Comparison of ENCODE assay signal across 23 cellular contexts in the genomic region with DNA sequence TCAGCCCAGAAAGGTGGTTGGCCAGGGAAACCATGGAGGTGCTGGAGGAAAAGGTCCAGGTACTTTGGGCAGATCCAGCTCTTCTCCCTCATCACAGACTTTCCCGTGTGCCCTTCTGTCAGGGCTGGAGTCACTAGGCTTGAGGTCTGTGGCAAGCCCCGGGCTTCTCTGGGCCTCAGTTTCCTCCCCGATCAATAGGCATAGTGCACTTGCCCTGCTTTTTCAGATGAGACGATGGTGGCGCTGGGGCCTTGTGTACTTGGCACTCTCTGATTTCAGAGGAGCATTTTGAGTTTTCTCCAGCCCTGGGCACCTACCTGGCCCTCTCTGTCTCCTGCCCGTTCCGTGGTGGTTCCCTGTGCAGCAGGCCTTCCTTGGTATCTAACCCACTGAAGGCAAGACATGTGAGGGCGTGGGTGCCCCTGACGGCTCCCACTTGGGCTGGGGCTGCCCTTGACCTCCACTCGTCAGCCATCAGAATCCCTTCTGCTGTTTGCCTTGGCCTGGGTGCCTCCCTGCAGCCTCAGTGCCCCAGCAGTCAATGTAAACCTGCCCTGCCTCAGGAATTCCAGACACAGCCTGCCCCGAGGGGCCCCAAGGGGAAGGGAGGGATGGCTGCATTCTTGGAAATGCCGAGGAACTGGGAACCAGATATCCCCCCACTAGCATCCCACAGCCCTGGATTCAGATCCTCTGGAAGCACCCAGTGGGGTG.
A peak's percentile ranks its signal among the peaks of the same experiment; 100 is the strongest.
DNase-seq lines count a peak whose midpoint lies in the region; ATAC-seq, FAIRE-seq and TF ChIP-seq lines count a peak whose summit lies in the region.
"Had no signal": no experiment of that assay in that cellular context is flagged by ENCODE, and none has a peak within 500 bp of the region (broad histone marks: within the 10 kb centered on the region; RNA-seq: fewer than 3 reads in every experiment).

No MANE protein-coding gene starts in this region.

- no peak overlapping the region for H2BK12ac ChIP-seq in H1 (ENCODE audit: low read depth, low read length)

- H3K4me2 ChIP-seq in H1 (ENCODE audit: insufficient read depth in 1 of 2, low read depth in 2 of 2, low read length in 2 of 2) (no peak overlapping the region), mesendoderm (ENCODE audit: low read length) (no peak overlapping the region)
- H3K4me2 ChIP-seq: neural progenitor cell had no signal

- TF ChIP-seq CTCF in H1 (IDR thresholded peaks at IDR 0.05; ENCODE audit: control extremely low read depth in 1 of 3, insufficient read depth in 1 of 3, low read depth in 1 of 3, low read length in 3 of 3) = no peak
- no peak for TF ChIP-seq CTCF in stomach (IDR thresholded peaks at IDR 0.05)

- no peak overlapping the region for H3K27ac ChIP-seq in H1 (ENCODE audit: low read depth, low read length)
- no peak overlapping the region for H3K27ac ChIP-seq in mesendoderm (ENCODE audit: low read depth, low read length)
- no peak overlapping the region for H3K27ac ChIP-seq in stomach
- H3K27ac ChIP-seq: neural progenitor cell, prostate gland, thyroid gland had no signal

- H4K5ac ChIP-seq in H1 (ENCODE audit: insufficient read length, low read depth, low read length) (no peak overlapping the region), mesendoderm (ENCODE audit: low read length) (no peak overlapping the region)

- H3K14ac ChIP-seq in H1 (ENCODE audit: insufficient read length) = no peak overlapping the region

- H3K27me3 ChIP-seq in H1 (replicated peaks in 1 of 4; ENCODE audit: control insufficient read depth in 3 of 4, extremely low read depth in 1 of 4, insufficient read depth in 3 of 4, low read length in 3 of 4) (no peaks in the 10 kb centered on the region), mesendoderm (ENCODE audit: insufficient read depth, low read length, poor library complexity) (no peaks in the 10 kb centered on the region), stomach (peaks cover 0 to 28% (median 3%) of the 10 kb centered on the region in 3 donors)
- H3K27me3 ChIP-seq: neural progenitor cell, thyroid gland had no signal

- POLR2A ChIA-PET in H1 (lab: Charles Lee; ENCODE audit: partially characterized antibody) = no interaction called here

- CTCF ChIA-PET in H1 (lab: Charles Lee; ENCODE audit: partially characterized antibody) = interaction anchor here (0.8 to 1.6 kb wide), 6 partner anchors 8 to 126 kb away, joined by 3 to 5 read pairs (median 4); no protein-coding TSS in a partner anchor

- no peak overlapping the region for H4K91ac ChIP-seq in H1 (replicated peaks; ENCODE audit: insufficient read length, low read length)

- no peak overlapping the region for H3K4ac ChIP-seq in H1 (replicated peaks; ENCODE audit: insufficient read length, low read depth, low read length)
- H3K4ac ChIP-seq in mesendoderm (ENCODE audit: low read depth, low read length) = no peak overlapping the region

- H3K56ac ChIP-seq in H1 (replicated peaks; ENCODE audit: insufficient read length, low read depth, low read length) (no peak overlapping the region), mesendoderm (ENCODE audit: low read length) (peak overlapping the region; percentile 35)

- peak; percentile 6 for DNase-seq in activated CD8-positive, alpha-beta memory T cell treated with anti-CD3 and anti-CD28 coated beads, Interleukin-2, amount 50 U/mL, for 4 hours
- DNase-seq in activated CD8-positive, alpha-beta memory T cell treated with anti-CD3 and anti-CD28 coated beads for 24 hours = no peak
- DNase-seq in H1 (ENCODE audit: low read depth in 1 of 2, low spot score in 2 of 2) (peak in 1 of 2 experiments; percentile 44), mesendoderm (peak; percentile 45), stomach (peak; percentile 7), NCI-H187 (lab: John Stamatoyannopoulos, UW) (no peak), cortex of kidney (lab: John Stamatoyannopoulos, UW) (no peak)
- DNase-seq: activated CD4-positive, alpha-beta memory T cell treated with anti-CD3 and anti-CD28 coated beads, Interleukin-2, amount 10 ng/mL, durations not matched to agents 7 days and 5 days; activated CD4-positive, CD25-positive, alpha-beta regulatory T cell; activated naive CD8-positive, alpha-beta T cell treated with anti-CD3 and anti-CD28 coated beads, Interleukin-2, amount 50 U/mL, for 24 hours; CD4-positive, CD25-positive, alpha-beta regulatory T cell; GOT3; NCI-H1092; NCI-H1930; NCI-H526; stimulated activated naive CD8-positive, alpha-beta T cell treated with anti-CD3 and anti-CD28 coated beads, Interleukin-15, Interleukin-2, amounts not matched to agents 100 U/mL and 50 U/mL, for 24 hours; T-helper 1 cell; thyroid gland had no signal

- no peaks in the 10 kb centered on the region for H3K79me2 ChIP-seq in H1 (ENCODE audit: control insufficient read depth in 1 of 2, insufficient read depth in 2 of 2, low read length in 2 of 2)
- H3K79me2 ChIP-seq in mesendoderm (ENCODE audit: control insufficient read depth, insufficient read depth, low read length) = no peaks in the 10 kb centered on the region

- H2BK15ac ChIP-seq in H1 (ENCODE audit: low read length) = no peak overlapping the region
- no peak overlapping the region for H2BK15ac ChIP-seq in mesendoderm (replicated peaks; ENCODE audit: low read depth)

- H3K18ac ChIP-seq in H1 (ENCODE audit: extremely low read depth, low read length) (no peak overlapping the region), mesendoderm (ENCODE audit: low read length) (no peak overlapping the region)

- no peak overlapping the region for H2BK20ac ChIP-seq in H1 (ENCODE audit: low read length)

- 87% methylated on average over 12 of the region's 12 CpGs; no CpG with 5 or more reads in 1 of the 2 experiments for WGBS in H1 (ENCODE audit: extremely low coverage in 1 of 2, insufficient coverage in 1 of 2, insufficient read length in 1 of 2, insufficient replicate concordance in 2 of 2, low coverage in 1 of 2, low lambda C conversion rate in 2 of 2, missing lambda C conversion rate in 1 of 2), 2 experiments
- no CpG with 5 or more reads among the region's 12 CpGs for WGBS in mesendoderm (ENCODE audit: extremely low coverage, insufficient coverage, low lambda C conversion rate)
- 61 to 97% (median 65%) methylated on average over 4 to 12 of the region's 12 CpGs for WGBS in stomach, 5 donors

- ATAC-seq in HG03159 (IDR thresholded peaks at IDR 0.05; ENCODE audit: unreplicated experiment) = no peak
- ATAC-seq: activated naive CD8-positive, alpha-beta T cell treated with anti-CD3 and anti-CD28 coated beads, Interleukin-2, amount 50 U/mL, for 24 hours; stimulated activated naive CD8-positive, alpha-beta T cell treated with anti-CD3 and anti-CD28 coated beads, Interleukin-15, Interleukin-2, amounts not matched to agents 100 U/mL and 50 U/mL, for 24 hours had no signal

- H4K8ac ChIP-seq in H1 (ENCODE audit: extremely low read depth, insufficient read depth, low read length) (no peak overlapping the region), mesendoderm (ENCODE audit: low read depth, low read length) (no peak overlapping the region)

- TF ChIP-seq POLR2A in H1 (IDR thresholded peaks at IDR 0.05; ENCODE audit: control extremely low read depth in 1 of 2, low read depth in 2 of 2, low read length in 2 of 2) = no peak
- no peak for TF ChIP-seq POLR2A in stomach (IDR thresholded peaks at IDR 0.05)

- H2BK5ac ChIP-seq in H1 (ENCODE audit: low read depth, low read length) (no peak overlapping the region), mesendoderm (ENCODE audit: low read length) (no peak overlapping the region)

- no peaks in the 10 kb centered on the region for H3K36me3 ChIP-seq in H1 (ENCODE audit: control insufficient read depth in 2 of 4, insufficient read depth in 4 of 4, low read length in 3 of 4)
- no peaks in the 10 kb centered on the region for H3K36me3 ChIP-seq in mesendoderm (ENCODE audit: control insufficient read depth, insufficient read depth, low read length)
- H3K36me3 ChIP-seq in stomach = no peaks in the 10 kb centered on the region
- H3K36me3 ChIP-seq: neural progenitor cell, prostate gland, thyroid gland had no signal

- H3K4me3 ChIP-seq in H1 (ENCODE audit: extremely low read depth in 1 of 4, insufficient read depth in 2 of 4, low read depth in 3 of 4, low read length in 4 of 4) (no peak overlapping the region), mesendoderm (ENCODE audit: low read length) (no peak overlapping the region), stomach (no peak overlapping the region)
- H3K4me3 ChIP-seq: neural progenitor cell, prostate gland, thyroid gland had no signal

- H3K9me3 ChIP-seq in H1 (ENCODE audit: insufficient read depth in 2 of 2, low read depth in 1 of 2, low read length in 1 of 2) = peaks cover 2 to 12% of the 10 kb centered on the region in 2 experiments; a peak in 1 of 4 replicates
- no peaks in the 10 kb centered on the region for H3K9me3 ChIP-seq in stomach
- H3K9me3 ChIP-seq: prostate gland, thyroid gland had no signal

- TF ChIP-seq RAD21 in H1 (IDR thresholded peaks at IDR 0.05 in 1 of 2, conservative IDR thresholded peaks at IDR 0.05 in 1 of 2; ENCODE audit: low read depth in 2 of 2, low read length in 2 of 2) = no peak

- TF ChIP-seq EP300 in H1 (IDR thresholded peaks at IDR 0.05; ENCODE audit: borderline replicate concordance in 1 of 2, low read depth in 2 of 2, low read length in 2 of 2) = no peak
- no peak for TF ChIP-seq EP300 in stomach (IDR thresholded peaks at IDR 0.05)

- H3K4me1 ChIP-seq in H1 (replicated peaks in 1 of 4; ENCODE audit: control insufficient read depth in 3 of 4, insufficient read depth in 4 of 4, low read length in 3 of 4) (no peaks in the 10 kb centered on the region; a peak in 1 of 7 replicates), mesendoderm (ENCODE audit: control insufficient read depth, low read depth, low read length) (no peaks in the 10 kb centered on the region), stomach (no peaks in the 10 kb centered on the region)
- H3K4me1 ChIP-seq: neural progenitor cell, prostate gland, thyroid gland had no signal

- intact Hi-C loops in stomach (cut with DNase I; ENCODE audit: low total_unique reads) = no loop called here

- no peak for FAIRE-seq in H1 (lab: Jason Lieb, UNC)
- FAIRE-seq: A204.1, GM12891 had no signal

- H2AK5ac ChIP-seq in H1 (ENCODE audit: low read depth, low read length) = no peak overlapping the region
- H2AK5ac ChIP-seq in mesendoderm (ENCODE audit: low read length) = no peak overlapping the region

- no peaks in the 10 kb centered on the region for H4K20me1 ChIP-seq in H1 (replicated peaks in 1 of 2; ENCODE audit: control insufficient read depth in 1 of 2, insufficient read depth in 2 of 2, low read length in 2 of 2)

- H2AFZ ChIP-seq in H1 (ENCODE audit: low read length) = no peak overlapping the region
- H2AFZ ChIP-seq: neural progenitor cell had no signal

- no peak overlapping the region for H3K9ac ChIP-seq in H1 (replicated peaks in 1 of 4; ENCODE audit: extremely low read depth in 1 of 4, low read depth in 3 of 4, low read length in 3 of 4)
- no peak overlapping the region for H3K9ac ChIP-seq in mesendoderm (ENCODE audit: low read length)
- H3K9ac ChIP-seq: neural progenitor cell had no signal

- no peak overlapping the region for H3K23ac ChIP-seq in H1 (ENCODE audit: insufficient read length)
- H3K23ac ChIP-seq in mesendoderm (ENCODE audit: low read length) = no peak overlapping the region

- H2BK120ac ChIP-seq in H1 (replicated peaks; ENCODE audit: low read depth, low read length) (no peak overlapping the region), mesendoderm (ENCODE audit: low read depth, low read length) (no peak overlapping the region)

- H3K23me2 ChIP-seq in H1 (ENCODE audit: low read depth, low read length) = no peaks in the 10 kb centered on the region; the same call in 1 of the 2 replicates

- no peaks in the 10 kb centered on the region for H3K79me1 ChIP-seq in H1 (ENCODE audit: low read depth, low read length)
- no peaks in the 10 kb centered on the region for H3K79me1 ChIP-seq in mesendoderm (ENCODE audit: low read length)

Comparison
In these comparisons a context has a peak if more than half of its experiments do, and no peak if none do; other contexts are left out.
1. DNase-seq: peak in activated CD8-positive, alpha-beta memory T cell treated with anti-CD3 and anti-CD28 coated beads, Interleukin-2, amount 50 U/mL, for 4 hours (single experiment), mesendoderm (single experiment) and stomach (single experiment); none in activated CD8-positive, alpha-beta memory T cell treated with anti-CD3 and anti-CD28 coated beads for 24 hours (single experiment), NCI-H187 (0 of 2) and cortex of kidney (single experiment).